In genomic region chr12:50111693-50112455, GRCh38 we compare ENCODE assay signal across 1 cellular context.
TF ChIP-seq lines count a peak whose summit lies in the region.

Gene COX14 (plus strand): TSS chr12:50112236. CDS start chr12:50120044, 7,808 bp downstream.

TF ChIP-seq in HepG2, 621 proteins besides CTCF, POLR2A, EP300 and RAD21 (continued from another document and continues in another):
- TF ChIP-seq REST (IDR thresholded peaks at IDR 0.05; ENCODE audit: borderline replicate concordance in 1 of 2, low read depth in 1 of 2, low read length in 2 of 2) (no peak), ZNF646 (CRISPR knock-in tag; IDR thresholded peaks at IDR 0.05) (peak; percentile 70; the same call in 1 of the 2 replicates), GATAD2A (CRISPR knock-in tag; IDR thresholded peaks at IDR 0.05) (no peak; the same call in 1 of the 2 replicates), TOPORS (CRISPR knock-in tag; IDR thresholded peaks at IDR 0.05) (0 out of 2 replicates have a peak, but pooled peaks have one; percentile 46), DMAP1 (CRISPR knock-in tag; IDR thresholded peaks at IDR 0.05) (peak; percentile 76; the same call in 1 of the 2 replicates), TSC22D2 (CRISPR knock-in tag; IDR thresholded peaks at IDR 0.05; ENCODE audit: borderline replicate concordance) (0 out of 2 replicates have a peak, but pooled peaks have one; percentile 25), ZFP62 (CRISPR knock-in tag; IDR thresholded peaks at IDR 0.05) (no peak), CHCHD3 (CRISPR knock-in tag; IDR thresholded peaks at IDR 0.05) (peak; percentile 82; the same call in 1 of the 2 replicates), ZNF598 (CRISPR knock-in tag; IDR thresholded peaks at IDR 0.05; ENCODE audit: borderline replicate concordance) (peak; percentile 87; the same call in 1 of the 2 replicates), FIP1L1 (IDR thresholded peaks at IDR 0.05; ENCODE audit: borderline replicate concordance, insufficient read depth, low read depth, low read length) (no peak), JUN (CRISPR knock-in tag; IDR thresholded peaks at IDR 0.05) (no peak; the same call in 1 of the 2 replicates), PHF8 (CRISPR knock-in tag; IDR thresholded peaks at IDR 0.05) (peak; percentile 83), ZNF280D (CRISPR knock-in tag; IDR thresholded peaks at IDR 0.05) (peak; percentile 91), ZNF709 (CRISPR knock-in tag; IDR thresholded peaks at IDR 0.05) (peak; percentile 90; the same call in 1 of the 2 replicates), NONO (IDR thresholded peaks at IDR 0.05) (no peak), NONO (CRISPR knock-in tag; conservative IDR thresholded peaks at IDR 0.05) (no peak; the same call in 1 of the 2 replicates), ZNF776 (CRISPR knock-in tag; IDR thresholded peaks at IDR 0.05) (0 out of 2 replicates have a peak, but pooled peaks have one; percentile 68), ZFY (CRISPR knock-in tag; IDR thresholded peaks at IDR 0.05) (peak; percentile 90), HMGA1 (CRISPR knock-in tag; conservative IDR thresholded peaks at IDR 0.05) (no peak), ZNF703 (CRISPR knock-in tag; IDR thresholded peaks at IDR 0.05; ENCODE audit: borderline replicate concordance) (no peak), ZNF580 (CRISPR knock-in tag; IDR thresholded peaks at IDR 0.05; ENCODE audit: borderline replicate concordance, low read depth) (no peak; the same call in 1 of the 2 replicates), ZNF460 (CRISPR knock-in tag; IDR thresholded peaks at IDR 0.05; ENCODE audit: borderline replicate concordance) (no peak), ZNF781 (CRISPR knock-in tag; IDR thresholded peaks at IDR 0.05; ENCODE audit: borderline replicate concordance, not compliant biosample characterization) (no peak), SP1 (IDR thresholded peaks at IDR 0.05) (no peak), SP1 (CRISPR knock-in tag; IDR thresholded peaks at IDR 0.05) (peak; percentile 42; the same call in 1 of the 2 replicates), TBX2 (CRISPR knock-in tag; IDR thresholded peaks at IDR 0.05; ENCODE audit: borderline replicate concordance) (peak; percentile 85), NFE2L1 (CRISPR knock-in tag; IDR thresholded peaks at IDR 0.05; ENCODE audit: borderline replicate concordance) (peak; percentile 91; the same call in 1 of the 2 replicates), ZNF234 (CRISPR knock-in tag; conservative IDR thresholded peaks at IDR 0.05) (no peak), ZNF747 (CRISPR knock-in tag; IDR thresholded peaks at IDR 0.05; ENCODE audit: borderline replicate concordance) (peak; percentile 77; the same call in 1 of the 2 replicates), ZNF562 (CRISPR knock-in tag; IDR thresholded peaks at IDR 0.05; ENCODE audit: borderline replicate concordance) (no peak), RXRB (CRISPR knock-in tag; IDR thresholded peaks at IDR 0.05; ENCODE audit: borderline replicate concordance) (peak; percentile 44; the same call in 1 of the 2 replicates), HHEX (CRISPR knock-in tag; IDR thresholded peaks at IDR 0.05) (no peak), ZNF124 (CRISPR knock-in tag; IDR thresholded peaks at IDR 0.05) (no peak), SMC3 (IDR thresholded peaks at IDR 0.05; ENCODE audit: low read length) (no peak), ZNF788 (CRISPR knock-in tag; IDR thresholded peaks at IDR 0.05; ENCODE audit: borderline replicate concordance) (peak; percentile 64; the same call in 1 of the 2 replicates), ZNF138 (CRISPR knock-in tag; IDR thresholded peaks at IDR 0.05; ENCODE audit: low read depth) (no peak; the same call in 1 of the 2 replicates), REXO4 (CRISPR knock-in tag; IDR thresholded peaks at IDR 0.05; ENCODE audit: borderline replicate concordance) (no peak), EHMT2 (IDR thresholded peaks at IDR 0.05; ENCODE audit: borderline replicate concordance, low read depth, low read length) (no peak), ZNF563 (CRISPR knock-in tag; IDR thresholded peaks at IDR 0.05) (peak; percentile 89; the same call in 1 of the 2 replicates), PPARG (CRISPR knock-in tag; conservative IDR thresholded peaks at IDR 0.05) (no peak), JDP2 (CRISPR knock-in tag; IDR thresholded peaks at IDR 0.05; ENCODE audit: borderline replicate concordance) (no peak), FOSL1 (CRISPR knock-in tag; IDR thresholded peaks at IDR 0.05; ENCODE audit: borderline replicate concordance) (no peak)
- TF ChIP-seq, protein P1, sequence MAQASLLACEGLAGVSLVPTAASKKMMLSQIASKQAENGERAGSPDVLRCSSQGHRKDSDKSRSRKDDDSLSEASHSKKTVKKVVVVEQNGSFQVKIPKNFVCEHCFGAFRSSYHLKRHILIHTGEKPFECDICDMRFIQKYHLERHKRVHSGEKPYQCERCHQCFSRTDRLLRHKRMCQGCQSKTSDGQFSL (CRISPR knock-in tag; IDR thresholded peaks at IDR 0.05) = no peak
- TF ChIP-seq, protein P2, sequence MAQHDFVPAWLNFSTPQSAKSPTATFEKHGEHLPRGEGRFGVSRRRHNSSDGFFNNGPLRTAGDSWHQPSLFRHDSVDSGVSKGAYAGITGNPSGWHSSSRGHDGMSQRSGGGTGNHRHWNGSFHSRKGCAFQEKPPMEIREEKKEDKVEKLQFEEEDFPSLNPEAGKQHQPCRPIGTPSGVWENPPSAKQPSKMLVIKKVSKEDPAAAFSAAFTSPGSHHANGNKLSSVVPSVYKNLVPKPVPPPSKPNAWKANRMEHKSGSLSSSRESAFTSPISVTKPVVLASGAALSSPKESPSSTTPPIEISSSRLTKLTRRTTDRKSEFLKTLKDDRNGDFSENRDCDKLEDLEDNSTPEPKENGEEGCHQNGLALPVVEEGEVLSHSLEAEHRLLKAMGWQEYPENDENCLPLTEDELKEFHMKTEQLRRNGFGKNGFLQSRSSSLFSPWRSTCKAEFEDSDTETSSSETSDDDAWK (CRISPR knock-in tag; IDR thresholded peaks at IDR 0.05) = no peak
- TF ChIP-seq, protein P3, sequence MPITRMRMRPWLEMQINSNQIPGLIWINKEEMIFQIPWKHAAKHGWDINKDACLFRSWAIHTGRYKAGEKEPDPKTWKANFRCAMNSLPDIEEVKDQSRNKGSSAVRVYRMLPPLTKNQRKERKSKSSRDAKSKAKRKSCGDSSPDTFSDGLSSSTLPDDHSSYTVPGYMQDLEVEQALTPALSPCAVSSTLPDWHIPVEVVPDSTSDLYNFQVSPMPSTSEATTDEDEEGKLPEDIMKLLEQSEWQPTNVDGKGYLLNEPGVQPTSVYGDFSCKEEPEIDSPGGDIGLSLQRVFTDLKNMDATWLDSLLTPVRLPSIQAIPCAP (CRISPR knock-in tag; IDR thresholded peaks at IDR 0.05; ENCODE audit: low read depth) = 0 out of 2 replicates have a peak, but pooled peaks have one; percentile 68
